ENCODE assay signal across 9 cellular contexts in genomic region chr1:155166373-155167165, GRCh38. TPM values are rescaled to one million over a fixed set of nuclear protein-coding genes. Genes with fewer than 3 reads are reported as not detected.
DNase-seq lines count a peak whose midpoint lies in the region; ATAC-seq and TF ChIP-seq lines count a peak whose summit lies in the region.
"Had no signal": no experiment of that assay in that cellular context is flagged by ENCODE, and none has a peak within 500 bp of the region (broad histone marks: within the 10 kb centered on the region; RNA-seq: fewer than 3 reads in every experiment).

No MANE protein-coding gene starts in this region.

- peaks cover 34% of the 10 kb centered on the region for H3K4me1 Mint-ChIP-seq in activated T-cell treated with anti-CD3 and anti-CD28 coated beads, Interleukin-2, amount 50 U/mL, for 72 hours (ENCODE audit: low read depth)
- H3K4me1 Mint-ChIP-seq in chondrocyte (ENCODE audit: low read depth): peaks cover 16% of the 10 kb centered on the region

- peak overlapping the region in 2 of 4 donors; percentile 46 to 54 for H3K27ac ChIP-seq in transverse colon

- H3K4me3 Mint-ChIP-seq in activated T-cell treated with anti-CD3 and anti-CD28 coated beads, Interleukin-2, amount 50 U/mL, for 72 hours: peak overlapping the region; percentile 78 to 84
- H3K4me3 Mint-ChIP-seq in chondrocyte (ENCODE audit: unreplicated experiment): no peak overlapping the region

- H3K9me3 ChIP-seq in transverse colon: no peaks in the 10 kb centered on the region

- H3K36me3 Mint-ChIP-seq in activated T-cell treated with anti-CD3 and anti-CD28 coated beads, Interleukin-2, amount 50 U/mL, for 72 hours (ENCODE audit: insufficient read depth in 2 of 2): peaks cover 3 to 8% of the 10 kb centered on the region in 2 donors
- H3K36me3 Mint-ChIP-seq in chondrocyte (ENCODE audit: low read depth): peaks cover 12% of the 10 kb centered on the region

- in situ Hi-C loops in transverse colon (cut with MboI; ENCODE audit: low pct_ligation_motif_present in 1 of 4, low pct_unique_long_range_greater_than_20kb in 1 of 4, low sequenced_read_pairs in 3 of 4): loop anchor here (5.0 to 25.0 kb wide), 3 partner anchors 72 to 254 kb away; no protein-coding TSS in a partner anchor

- H3K9me3 Mint-ChIP-seq in activated T-cell treated with anti-CD3 and anti-CD28 coated beads, Interleukin-2, amount 50 U/mL, for 72 hours: no peaks in the 10 kb centered on the region
- H3K9me3 Mint-ChIP-seq in chondrocyte (ENCODE audit: low read depth): no peaks in the 10 kb centered on the region
- H3K9me3 Mint-ChIP-seq: CD8-positive, alpha-beta memory T cell had no signal

- H3K4me1 ChIP-seq in transverse colon: peaks cover 9 to 17% (median 11%) of the 10 kb centered on the region in 4 donors

- H3K36me3 ChIP-seq in transverse colon: no peaks in the 10 kb centered on the region

- 46 to 87% methylated on average over 5 to 31 of the region's 31 CpGs for WGBS in transverse colon (ENCODE audit: low coverage in 1 of 2), 2 donors

- TF ChIP-seq CTCF in chondrocyte (IDR thresholded peaks at IDR 0.05) (no peak), transverse colon (IDR thresholded peaks at IDR 0.05) (no peak)

- H3K4me3 ChIP-seq in transverse colon: no peak overlapping the region

- no peak overlapping the region for H3K27ac Mint-ChIP-seq in activated T-cell treated with anti-CD3 and anti-CD28 coated beads, Interleukin-2, amount 50 U/mL, for 72 hours
- peak overlapping the region; percentile 32 for H3K27ac Mint-ChIP-seq in chondrocyte (ENCODE audit: unreplicated experiment)

- no peak for DNase-seq in activated T-cell treated with anti-CD3 and anti-CD28 coated beads, Interleukin-2, amount 50 U/mL, for 72 hours
- no peak for DNase-seq in activated T-cell treated with anti-CD3 and anti-CD28 coated beads, Interleukin-2, amount 50 U/mL, for 1 hour
- DNase-seq in chondrocyte (ENCODE audit: low spot score) (no peak), left kidney (ENCODE audit: low read depth, low spot score) (peak; percentile 84), transverse colon (peak; percentile 31), NCI-H748 (lab: John Stamatoyannopoulos, UW; ENCODE audit: unreplicated experiment) (no peak), OCI-M1 (lab: John Stamatoyannopoulos, UW) (no peak)
- no peak for DNase-seq in stimulated activated CD4-positive, alpha-beta T cell treated with anti-CD3 and anti-CD28 coated beads, Interleukin-1b, Interleukin-23, amount 100 ng/mL, for 48 hours

- TF ChIP-seq POLR2A in transverse colon (IDR thresholded peaks at IDR 0.05): no peak

- H3K27me3 ChIP-seq in transverse colon: no peaks in the 10 kb centered on the region

- no peak for TF ChIP-seq EP300 in transverse colon (IDR thresholded peaks at IDR 0.05; ENCODE audit: low read depth)

- H3K27me3 Mint-ChIP-seq in activated T-cell treated with anti-CD3 and anti-CD28 coated beads, Interleukin-2, amount 50 U/mL, for 72 hours (ENCODE audit: low read depth): no peaks in the 10 kb centered on the region
- H3K27me3 Mint-ChIP-seq in chondrocyte (ENCODE audit: low read depth): no peaks in the 10 kb centered on the region

- peak in 1 of 2 donors; percentile 2 for ATAC-seq in activated T-cell treated with anti-CD3 and anti-CD28 coated beads, Interleukin-2, amount 50 U/mL, for 72 hours (replicated peaks in 1 of 2)

- intact Hi-C loops in transverse colon (cut with DNase I; ENCODE audit: low total_unique reads): loop anchor here (2.0 kb wide), 1 partner anchor 72 kb away; no protein-coding TSS in a partner anchor

RNA-seq across cellular contexts. Expression of gene KRTCAP2, which starts 6.5 kb away (rescaled TPM):
- total RNA-seq in activated T-cell treated with anti-CD3 and anti-CD28 coated beads, Interleukin-2, amount 50 U/mL, for 72 hours: 100 to 1,000 TPM; 199 to 203 TPM
- total RNA-seq in chondrocyte: 159 to 202 TPM (median 174 TPM) in 3 replicates
- total RNA-seq in transverse colon: 100 to 1,000 TPM; 106 to 240 (median 131) TPM

RNA-seq across cellular contexts. Expression of gene TRIM46, which starts 7.1 kb away (rescaled TPM):
- 1 to 10 TPM; 8.6 to 9.8 TPM for total RNA-seq in activated T-cell treated with anti-CD3 and anti-CD28 coated beads, Interleukin-2, amount 50 U/mL, for 72 hours
- total RNA-seq in chondrocyte: 9.6 to 10.7 TPM (median 9.7 TPM) in 3 replicates
- total RNA-seq in transverse colon: under 1 TPM in 2 of 4 donors, not detected in 2; 0.41 to 0.48 TPM

RNA-seq across cellular contexts. Expression of gene DPM3, which starts 26.2 kb away (rescaled TPM):
- total RNA-seq in activated T-cell treated with anti-CD3 and anti-CD28 coated beads, Interleukin-2, amount 50 U/mL, for 72 hours: 10 to 100 TPM; 49.4 to 58.9 TPM
- total RNA-seq in chondrocyte (41.3 to 73.3 TPM (median 48.9 TPM) in 3 replicates), transverse colon (100 to 1,000 TPM in 1 of 4 donors, 10 to 100 TPM in 2, 1 to 10 TPM in 1; 7.2 to 130 (median 62.6) TPM)

RNA-seq across cellular contexts. Expression of gene SLC50A1, which starts 30.9 kb away (rescaled TPM):
- 10 to 100 TPM; 65.0 to 66.3 TPM for total RNA-seq in activated T-cell treated with anti-CD3 and anti-CD28 coated beads, Interleukin-2, amount 50 U/mL, for 72 hours
- 34.0 to 40.3 TPM (median 37.9 TPM) in 3 replicates for total RNA-seq in chondrocyte
- 100 to 1,000 TPM in 1 of 4 donors, 10 to 100 TPM in 2, 1 to 10 TPM in 1; 5.2 to 199 (median 44.4) TPM for total RNA-seq in transverse colon

RNA-seq across cellular contexts. Expression of gene EFNA1, which starts 38.9 kb away (rescaled TPM):
- 1 to 10 TPM in 1 of 2 donors, under 1 TPM in 1; 1.00 to 1.4 TPM for total RNA-seq in activated T-cell treated with anti-CD3 and anti-CD28 coated beads, Interleukin-2, amount 50 U/mL, for 72 hours
- total RNA-seq in chondrocyte (10.9 to 27.6 TPM (median 12.6 TPM) in 3 replicates), transverse colon (100 to 1,000 TPM in 1 of 4 donors, 10 to 100 TPM in 3; 18.5 to 108 (median 62.7) TPM)

Comparison
In these comparisons a context has a peak if more than half of its experiments do, and no peak if none do; other contexts are left out.
1. DNase-seq: peak in left kidney (single experiment) and transverse colon (single experiment); none in activated T-cell treated with anti-CD3 and anti-CD28 coated beads, Interleukin-2, amount 50 U/mL, for 72 hours (0 of 2), activated T-cell treated with anti-CD3 and anti-CD28 coated beads, Interleukin-2, amount 50 U/mL, for 1 hour (single experiment), chondrocyte (single experiment), NCI-H748 (single experiment), stimulated activated CD4-positive, alpha-beta T cell treated with anti-CD3 and anti-CD28 coated beads, Interleukin-1b, Interleukin-23, amount 100 ng/mL, for 48 hours (single experiment) and OCI-M1 (single experiment).